25 cellular contexts compared by ENCODE assay signal in genomic region chr17:71613996-71614395, GRCh38.
DNase-seq lines count a peak whose midpoint lies in the region; ATAC-seq, FAIRE-seq and TF ChIP-seq lines count a peak whose summit lies in the region.
"Had no signal": no experiment of that assay in that cellular context is flagged by ENCODE, and none has a peak within 500 bp of the region (broad histone marks: within the 10 kb centered on the region; RNA-seq: fewer than 3 reads in every experiment).

No MANE protein-coding gene starts in this region.

- POLR2A ChIA-PET in HCT116 (lab: Charles Lee): no interaction called here

- H3K79me2 ChIP-seq in HCT116 (ENCODE audit: insufficient read depth, low read length): no peaks in the 10 kb centered on the region

- H2AFZ ChIP-seq in HCT116 (ENCODE audit: low read depth, low read length, poor library complexity, severe bottlenecking): peak overlapping the region; percentile 55
- H2AFZ ChIP-seq: GM23338, PC-9 had no signal

- RAD21 ChIA-PET in HCT116 (lab: Charles Lee; ENCODE audit: low non-redundant PET in 1 of 2, low total read pairs in 2 of 2, uncharacterized antibody in 2 of 2, unreplicated experiment in 2 of 2): no interaction called here

- H3K9me3 ChIP-seq in HCT116 (ENCODE audit: control insufficient read depth in 1 of 2, insufficient read depth in 1 of 2, low read depth in 1 of 2, low read length in 2 of 2): peaks cover 0 to 3% of the 10 kb centered on the region in 2 experiments; a peak in 2 of 4 replicates
- peaks cover 2% of the 10 kb centered on the region for H3K9me3 ChIP-seq in small intestine (ENCODE audit: control insufficient read depth, low read depth)

- TF ChIP-seq RAD21 in HCT116 (IDR thresholded peaks at IDR 0.05; ENCODE audit: low read depth): no peak

- H3K9me2 ChIP-seq in HCT116 (ENCODE audit: insufficient read depth): no peaks in the 10 kb centered on the region

- H3K4me3 ChIP-seq in HCT116 (replicated peaks in 1 of 2; ENCODE audit: low read depth in 1 of 2, low read length in 2 of 2): no peak overlapping the region
- H3K4me3 ChIP-seq in small intestine (ENCODE audit: low read depth in 1 of 2, low read length in 2 of 2): no peak overlapping the region
- H3K4me3 ChIP-seq: BLaER1, GM23338, PC-9, SJCRH30 had no signal

- FAIRE-seq in small intestine (lab: Jason Lieb, UNC): no peak
- FAIRE-seq: D721Med, GM18507 had no signal

- TF ChIP-seq CTCF in HCT116 (IDR thresholded peaks at IDR 0.05 in 2 of 3, conservative IDR thresholded peaks at IDR 0.05 in 1 of 3; ENCODE audit: borderline replicate concordance in 1 of 3, insufficient read depth in 1 of 3, low read depth in 2 of 3, low read length in 2 of 3): no peak

- H3K27me3 ChIP-seq in HCT116 (ENCODE audit: insufficient read depth, low read length): no peaks in the 10 kb centered on the region
- no peaks in the 10 kb centered on the region for H3K27me3 ChIP-seq in small intestine (ENCODE audit: control insufficient read depth in 2 of 2, insufficient read depth in 2 of 2, low read length in 2 of 2)
- H3K27me3 ChIP-seq: BLaER1, SJCRH30 had no signal

- H3K4me1 ChIP-seq in HCT116 (ENCODE audit: control insufficient read depth in 1 of 2, insufficient read depth in 2 of 2, low read length in 2 of 2) (no peaks in the 10 kb centered on the region), small intestine (ENCODE audit: control insufficient read depth in 2 of 2, insufficient read depth in 1 of 2, low read depth in 1 of 2, low read length in 1 of 2) (peaks cover 0 to 3% of the 10 kb centered on the region in 2 donors)
- H3K4me1 ChIP-seq: BLaER1, SJCRH30 had no signal

- no peaks in the 10 kb centered on the region for H4K20me1 ChIP-seq in HCT116 (ENCODE audit: insufficient read depth)
- H4K20me1 ChIP-seq: BLaER1 had no signal

- H3K36me3 ChIP-seq in HCT116 (ENCODE audit: control insufficient read depth in 1 of 2, insufficient read depth in 2 of 2, low read length in 2 of 2) (no peaks in the 10 kb centered on the region), small intestine (ENCODE audit: control insufficient read depth in 2 of 2, insufficient read depth in 2 of 2, low read length in 2 of 2) (no peaks in the 10 kb centered on the region)
- H3K36me3 ChIP-seq: BLaER1, SJCRH30 had no signal

- no peak for TF ChIP-seq POLR2A in HCT116 (IDR thresholded peaks at IDR 0.05; ENCODE audit: borderline replicate concordance, extremely low read depth, insufficient read depth, insufficient read length)

- no peak overlapping the region for H3K4me2 ChIP-seq in HCT116 (ENCODE audit: low read length)
- H3K4me2 ChIP-seq: BLaER1, GM23338, PC-9 had no signal

- intact Hi-C loops in HCT116 (cut with micrococcal nuclease): no loop called here

- CTCF ChIA-PET in HCT116 (lab: Charles Lee): no interaction called here

- no peak overlapping the region for H3K9ac ChIP-seq in HCT116 (ENCODE audit: low read length)
- H3K9ac ChIP-seq: BLaER1 had no signal

- no TSS peak for BruUV-seq in HCT116 (replicated peaks; lab: Mats Ljungman, UMichigan)

- ATAC-seq in HCT116 (no peak), HG02885 (IDR thresholded peaks at IDR 0.05; ENCODE audit: poor library complexity, unreplicated experiment) (no peak), HG02970 (IDR thresholded peaks at IDR 0.05; ENCODE audit: low FRiP score, unreplicated experiment) (no peak)
- ATAC-seq: GM23338, Right ventricle myocardium inferior, SK-N-SH treated with all-trans-retinoic acid at 6 μM for 48 hours, T-helper 17 cell had no signal

- H3K27ac ChIP-seq in HCT116 (ENCODE audit: low read depth, low read length) (no peak overlapping the region), small intestine (ENCODE audit: low read depth in 1 of 2, low read length in 1 of 2) (no peak overlapping the region)
- H3K27ac ChIP-seq: BLaER1, PC-9, SJCRH30 had no signal

- DNase-seq in HCT116 (ENCODE audit: low read depth, low spot score): no peak
- DNase-seq in NCI-H146 (lab: John Stamatoyannopoulos, UW): peak; percentile 96
- peak; percentile 83 for DNase-seq in NCI-H748 (lab: John Stamatoyannopoulos, UW; ENCODE audit: unreplicated experiment)
- DNase-seq in small intestine: peak; percentile 31
- DNase-seq in AG08396 (ENCODE audit: low spot score): no peak
- DNase-seq: CD4-positive, CD25-positive, alpha-beta regulatory T cell; H9; KBM-7; MV-4-11; NCI-H2029 treated with DMSO at 0.1 percent for 48 hours; NCI-H2171; NCI-H226; NCI-H510A; NCI-H774; PC-9; SJCRH30; T-helper 17 cell had no signal

TF ChIP-seq in HCT116, 20 proteins besides CTCF, POLR2A, EP300 and RAD21:
- TF ChIP-seq JUND (IDR thresholded peaks at IDR 0.05) (no peak), EZH2 (IDR thresholded peaks at IDR 0.05) (no peak), CEBPB (IDR thresholded peaks at IDR 0.05; ENCODE audit: low read depth) (no peak), SRF (IDR thresholded peaks at IDR 0.05; ENCODE audit: low read depth) (no peak), SP1 (IDR thresholded peaks at IDR 0.05; ENCODE audit: low read depth) (no peak), SIN3A (IDR thresholded peaks at IDR 0.05; ENCODE audit: low read depth) (no peak), POLR2AphosphoS5 (IDR thresholded peaks at IDR 0.05; ENCODE audit: low read depth, low read length) (no peak), ZNF274 (IDR thresholded peaks at IDR 0.05; ENCODE audit: low read depth, low read length) (no peak), ZBTB33 (IDR thresholded peaks at IDR 0.05; ENCODE audit: extremely low read depth, insufficient replicate concordance, low read length) (no peak), ZFX (IDR thresholded peaks at IDR 0.05) (no peak), TCF7L2 (IDR thresholded peaks at IDR 0.05; ENCODE audit: borderline replicate concordance, extremely low read depth, insufficient read depth, insufficient read length) (no peak), ELF1 (IDR thresholded peaks at IDR 0.05; ENCODE audit: borderline replicate concordance, low read depth) (no peak), EZH2phosphoT487 (IDR thresholded peaks at IDR 0.05; ENCODE audit: borderline replicate concordance) (no peak), FOSL1 (IDR thresholded peaks at IDR 0.05; ENCODE audit: low read depth) (no peak), YY1 (IDR thresholded peaks at IDR 0.05; ENCODE audit: extremely low read depth, insufficient replicate concordance, low read depth, low read length) (no peak), EGR1 (IDR thresholded peaks at IDR 0.05; ENCODE audit: low read depth) (no peak)
TF ChIP-seq in HCT116: peak in this region for 0.

Comparison
In these comparisons a context has a peak if more than half of its experiments do, and no peak if none do; other contexts are left out.
1. DNase-seq: peak in NCI-H146 (single experiment), NCI-H748 (single experiment) and small intestine (single experiment); none in HCT116 (single experiment) and AG08396 (single experiment).